26 cellular contexts compared by ENCODE assay signal in the genomic region with DNA sequence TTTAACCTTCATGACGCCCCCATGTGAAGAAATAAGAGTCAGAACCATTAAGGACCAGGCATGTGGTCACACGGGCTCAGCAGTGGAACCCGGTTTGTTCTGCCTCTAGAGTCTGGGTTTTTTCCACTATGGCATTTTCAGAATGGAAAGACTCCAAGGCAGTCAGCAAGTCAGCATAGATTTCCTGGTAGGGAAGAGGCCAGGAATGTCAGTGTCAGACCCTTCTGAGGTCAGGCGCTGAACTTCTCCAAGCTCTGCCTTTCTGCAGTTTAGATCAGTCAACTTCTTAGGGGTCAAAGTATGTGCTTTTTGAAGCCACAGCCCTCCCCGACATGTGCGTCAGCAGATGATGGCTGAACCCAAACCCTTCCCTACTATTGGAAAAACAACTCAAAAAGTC. TPM values are rescaled to one million over a fixed set of nuclear protein-coding genes. Genes with fewer than 3 reads are reported as not detected.
"Had no signal": no experiment of that assay in that cellular context is flagged by ENCODE, and none has a peak within 500 bp of the region (broad histone marks: within the 10 kb centered on the region; RNA-seq: fewer than 3 reads in every experiment).

No MANE protein-coding gene starts in this region.

- H3K9me3 Mint-ChIP-seq: activated T-cell treated with anti-CD3 and anti-CD28 coated beads, Interleukin-2, amount 50 U/mL, for 4 hours; activated T-helper 2 cell treated with anti-CD3 and anti-CD28 coated beads, Interferon-gamma antibody, Interleukin-2, Interleukin-4, amounts not matched to agents 10 μg/mL and 5 μg/mL and 100 μg/mL, durations not matched to agents 14 hours and 24 hours and 36 hours; naive B cell; T-helper 1 cell treated with Interleukin-12 subunit alpha and Interleukin-12 subunit beta and Interleukin-4 antibody, amounts not matched to agents 30 μg/mL and 1 μg/mL, for 36 hours; type B pancreatic cell had no signal

- H3K36me3 Mint-ChIP-seq: naive B cell had no signal

- H3K27me3 ChIP-seq: testis had no signal

- H3K27ac ChIP-seq: epithelial cell of prostate, hepatocyte, sigmoid colon, testis, vagina had no signal

- H3K4me3 Mint-ChIP-seq: activated naive CD8-positive, alpha-beta T cell; activated T-cell treated with anti-CD3 and anti-CD28 coated beads, Interleukin-2, amount 50 U/mL, for 4 hours; naive B cell; T-helper 1 cell treated with Interleukin-12 subunit alpha and Interleukin-12 subunit beta and Interleukin-4 antibody, amounts not matched to agents 30 μg/mL and 1 μg/mL, for 36 hours; type B pancreatic cell had no signal

- H3K36me3 ChIP-seq: breast epithelium, sigmoid colon, vagina had no signal

- ATAC-seq: activated T-cell treated with anti-CD3 and anti-CD28 coated beads, Interleukin-2, amount 50 U/mL, for 4 hours had no signal

- H3K4me3 ChIP-seq: breast epithelium, hepatocyte, lung, sigmoid colon, smooth muscle cell, testis, vagina had no signal

- H3K9me3 ChIP-seq: breast epithelium, sigmoid colon, testis, vagina had no signal

- H3K27ac Mint-ChIP-seq: activated naive CD8-positive, alpha-beta T cell; activated T-helper 2 cell treated with anti-CD3 and anti-CD28 coated beads, Interferon-gamma antibody, Interleukin-2, Interleukin-4, amounts not matched to agents 10 μg/mL and 5 μg/mL and 100 μg/mL, durations not matched to agents 14 hours and 24 hours and 36 hours; naive B cell; T-helper 1 cell treated with Interleukin-12 subunit alpha and Interleukin-12 subunit beta and Interleukin-4 antibody, amounts not matched to agents 30 μg/mL and 1 μg/mL, for 36 hours; type B pancreatic cell had no signal

- DNase-seq: activated CD4-positive, alpha-beta T cell treated with anti-CD3 and anti-CD28 coated beads for 4 hours; activated CD4-positive, alpha-beta T cell treated with anti-CD3 and anti-CD28 coated beads, Interleukin-2, amount 50 U/mL, for 48 hours; activated CD4-positive, CD25-positive, alpha-beta regulatory T cell; activated CD8-positive, alpha-beta memory T cell treated with anti-CD3 and anti-CD28 coated beads, Interleukin-2, amount 50 U/mL, for 48 hours; activated naive CD4-positive, alpha-beta T cell; activated T-cell treated with anti-CD3 and anti-CD28 coated beads, Interleukin-2, amount 50 U/mL, for 4 hours; naive B cell; occipital lobe; posterior cingulate gyrus; sigmoid colon; stimulated activated CD4-positive, alpha-beta T cell treated with anti-CD3 and anti-CD28 coated beads, Interleukin-2, amount 100 ng/mL, for 48 hours; stimulated activated CD8-positive, alpha-beta memory T cell treated with anti-CD3 and anti-CD28 coated beads, Interleukin-4, amount 100 ng/mL, for 48 hours; stimulated activated naive CD4-positive, alpha-beta T cell; testis had no signal

RNA-seq across cellular contexts. Expression of gene SSTR2, which starts 3.9 kb away (rescaled TPM):
- total RNA-seq: fibroblast of villous mesenchyme, glomerular endothelial cell had no signal
